ENCODE assay signal across 16 cellular contexts in the genomic region with DNA sequence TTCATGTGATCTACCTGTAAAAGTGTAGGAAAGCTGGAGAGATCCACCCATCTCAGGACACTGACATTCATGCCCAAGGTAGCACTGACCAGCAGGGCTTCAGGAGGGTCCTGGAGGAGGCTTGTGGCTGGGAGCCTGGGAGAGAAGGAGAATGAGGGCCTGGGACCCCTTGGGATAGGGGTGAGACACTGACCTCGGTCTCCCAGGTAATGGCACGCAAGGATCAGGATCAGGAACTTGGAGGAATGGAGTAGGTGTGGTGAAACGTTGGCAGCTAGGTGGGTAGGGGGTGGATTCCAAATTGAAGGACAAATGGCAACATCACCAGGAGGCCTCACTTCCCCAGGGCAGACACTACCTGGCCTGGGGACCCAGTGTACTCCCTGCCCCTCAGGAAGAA. TPM values are rescaled to one million over a fixed set of nuclear protein-coding genes. Genes with fewer than 3 reads are reported as not detected.
DNase-seq lines count a peak whose midpoint lies in the region; ATAC-seq and TF ChIP-seq lines count a peak whose summit lies in the region.
"Had no signal": no experiment of that assay in that cellular context is flagged by ENCODE, and none has a peak within 500 bp of the region (broad histone marks: within the 10 kb centered on the region; RNA-seq: fewer than 3 reads in every experiment).

No MANE protein-coding gene starts in this region.

- H3K4me1 Mint-ChIP-seq in WTC11: no peaks in the 10 kb centered on the region
- H3K4me1 Mint-ChIP-seq in osteocyte (ENCODE audit: unreplicated experiment): no peaks in the 10 kb centered on the region

- no peak overlapping the region for H3K27ac Mint-ChIP-seq in WTC11
- H3K27ac Mint-ChIP-seq in osteocyte (ENCODE audit: unreplicated experiment): no peak overlapping the region
- H3K27ac Mint-ChIP-seq: B cell; CD8-positive, alpha-beta T cell had no signal

- no peak overlapping the region for H3K4me3 Mint-ChIP-seq in WTC11
- H3K4me3 Mint-ChIP-seq in osteocyte (ENCODE audit: unreplicated experiment): no peak overlapping the region
- H3K4me3 Mint-ChIP-seq: B cell; CD8-positive, alpha-beta T cell; H9 had no signal

- TF ChIP-seq CTCF in heart left ventricle (IDR thresholded peaks at IDR 0.05) (no peak), WTC11 (IDR thresholded peaks at IDR 0.05) (no peak), osteocyte (IDR thresholded peaks at IDR 0.05) (no peak), testis (IDR thresholded peaks at IDR 0.05) (no peak)

- ATAC-seq in Right ventricle myocardium superior (ENCODE audit: poor library complexity) (no peak), heart left ventricle (no peak), WTC11 (no peak)
- ATAC-seq: CD8-positive, alpha-beta T cell; HepG2 had no signal

- CTCF ChIA-PET in WTC11 (lab: Charles Lee): interaction anchor here (1.0 kb wide), 1 partner anchor 39 kb away, joined by 3 read pairs; no protein-coding TSS in a partner anchor

- H3K27me3 Mint-ChIP-seq in WTC11 (ENCODE audit: low read depth) (peaks cover 5% of the 10 kb centered on the region), osteocyte (ENCODE audit: unreplicated experiment) (peaks cover 34% of the 10 kb centered on the region)

- DNase-seq in Right ventricle myocardium superior (peak; percentile 10), heart left ventricle (no peak), WTC11 (ENCODE audit: low spot score) (peak; percentile 2), osteocyte (ENCODE audit: extremely low spot score, unreplicated experiment) (peak; percentile 49), testis (no peak), cerebellar nuclear complex (lab: John Stamatoyannopoulos, UW) (no peak), ecto neural progenitor cell (ENCODE audit: low spot score) (no peak)
- DNase-seq: Calu3; CD8-positive, alpha-beta T cell; DMS79 treated with DMSO at 0.1 percent for 48 hours; GF-D8; GOT3; H9 had no signal

- H3K27me3 ChIP-seq in heart left ventricle (peaks cover 0 to 4% (median 0%) of the 10 kb centered on the region in 9 donors), testis (no peaks in the 10 kb centered on the region)

- no peak overlapping the region for H3K4me3 ChIP-seq in heart left ventricle
- no peak overlapping the region for H3K4me3 ChIP-seq in testis
- H3K4me3 ChIP-seq: BLaER1 treated with 17β-estradiol and CSF1 and Interleukin-3, amounts not matched to agents 10 nM and 100 nM had no signal

- no peak overlapping the region for H3K27ac ChIP-seq in heart left ventricle
- H3K27ac ChIP-seq in testis: no peak overlapping the region
- H3K27ac ChIP-seq: BLaER1 treated with 17β-estradiol and CSF1 and Interleukin-3, amounts not matched to agents 10 nM and 100 nM had no signal

- TF ChIP-seq POLR2A in heart left ventricle (IDR thresholded peaks at IDR 0.05): no peak
- no peak for TF ChIP-seq POLR2A in testis (IDR thresholded peaks at IDR 0.05)

- intact Hi-C loops in Right ventricle myocardium superior (cut with DNase I): no loop called here
- intact Hi-C loops in heart left ventricle (cut with DNase I): no loop called here
- intact Hi-C loops in testis (cut with DNase I; ENCODE audit: low total_unique reads): no loop called here

- H3K36me3 Mint-ChIP-seq in WTC11 (peaks cover 9% of the 10 kb centered on the region), osteocyte (ENCODE audit: unreplicated experiment) (no peaks in the 10 kb centered on the region)

- POLR2A ChIA-PET in WTC11 (lab: Charles Lee): no interaction called here

- H3K9me3 ChIP-seq in heart left ventricle (peaks cover 0 to 10% (median 3%) of the 10 kb centered on the region in 12 donors), testis (no peaks in the 10 kb centered on the region)

- 86 to 93% (median 89%) methylated on average over 3 of the region's 3 CpGs for WGBS in heart left ventricle, 4 donors
- WGBS in testis, 2 donors: 80 to 92% methylated on average over 3 of the region's 3 CpGs

- H3K9me3 Mint-ChIP-seq in WTC11 (peaks cover 24% of the 10 kb centered on the region), osteocyte (ENCODE audit: unreplicated experiment) (peaks cover 10% of the 10 kb centered on the region)

- H3K36me3 ChIP-seq in heart left ventricle (no peaks in the 10 kb centered on the region), testis (ENCODE audit: low read depth, missing control alignments) (no peaks in the 10 kb centered on the region)

- H3K4me1 ChIP-seq in heart left ventricle: peaks cover 0 to 1% (median 0%) of the 10 kb centered on the region in 12 donors
- H3K4me1 ChIP-seq in testis: no peaks in the 10 kb centered on the region

TF ChIP-seq in WTC11, 78 proteins besides CTCF, POLR2A, EP300 and RAD21 (continues in another document):
- TF ChIP-seq GABPB1 (CRISPR knock-in tag; IDR thresholded peaks at IDR 0.05) (no peak), ZNF219 (CRISPR knock-in tag; IDR thresholded peaks at IDR 0.05; ENCODE audit: borderline replicate concordance) (no peak), NFE2L1 (CRISPR knock-in tag; IDR thresholded peaks at IDR 0.05) (no peak), NR1H2 (CRISPR knock-in tag; IDR thresholded peaks at IDR 0.05) (no peak)
- TF ChIP-seq, protein P1, sequence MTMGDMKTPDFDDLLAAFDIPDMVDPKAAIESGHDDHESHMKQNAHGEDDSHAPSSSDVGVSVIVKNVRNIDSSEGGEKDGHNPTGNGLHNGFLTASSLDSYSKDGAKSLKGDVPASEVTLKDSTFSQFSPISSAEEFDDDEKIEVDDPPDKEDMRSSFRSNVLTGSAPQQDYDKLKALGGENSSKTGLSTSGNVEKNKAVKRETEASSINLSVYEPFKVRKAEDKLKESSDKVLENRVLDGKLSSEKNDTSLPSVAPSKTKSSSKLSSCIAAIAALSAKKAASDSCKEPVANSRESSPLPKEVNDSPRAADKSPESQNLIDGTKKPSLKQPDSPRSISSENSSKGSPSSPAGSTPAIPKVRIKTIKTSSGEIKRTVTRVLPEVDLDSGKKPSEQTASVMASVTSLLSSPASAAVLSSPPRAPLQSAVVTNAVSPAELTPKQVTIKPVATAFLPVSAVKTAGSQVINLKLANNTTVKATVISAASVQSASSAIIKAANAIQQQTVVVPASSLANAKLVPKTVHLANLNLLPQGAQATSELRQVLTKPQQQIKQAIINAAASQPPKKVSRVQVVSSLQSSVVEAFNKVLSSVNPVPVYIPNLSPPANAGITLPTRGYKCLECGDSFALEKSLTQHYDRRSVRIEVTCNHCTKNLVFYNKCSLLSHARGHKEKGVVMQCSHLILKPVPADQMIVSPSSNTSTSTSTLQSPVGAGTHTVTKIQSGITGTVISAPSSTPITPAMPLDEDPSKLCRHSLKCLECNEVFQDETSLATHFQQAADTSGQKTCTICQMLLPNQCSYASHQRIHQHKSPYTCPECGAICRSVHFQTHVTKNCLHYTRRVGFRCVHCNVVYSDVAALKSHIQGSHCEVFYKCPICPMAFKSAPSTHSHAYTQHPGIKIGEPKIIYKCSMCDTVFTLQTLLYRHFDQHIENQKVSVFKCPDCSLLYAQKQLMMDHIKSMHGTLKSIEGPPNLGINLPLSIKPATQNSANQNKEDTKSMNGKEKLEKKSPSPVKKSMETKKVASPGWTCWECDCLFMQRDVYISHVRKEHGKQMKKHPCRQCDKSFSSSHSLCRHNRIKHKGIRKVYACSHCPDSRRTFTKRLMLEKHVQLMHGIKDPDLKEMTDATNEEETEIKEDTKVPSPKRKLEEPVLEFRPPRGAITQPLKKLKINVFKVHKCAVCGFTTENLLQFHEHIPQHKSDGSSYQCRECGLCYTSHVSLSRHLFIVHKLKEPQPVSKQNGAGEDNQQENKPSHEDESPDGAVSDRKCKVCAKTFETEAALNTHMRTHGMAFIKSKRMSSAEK (CRISPR knock-in tag; IDR thresholded peaks at IDR 0.05; ENCODE audit: borderline replicate concordance): no peak
- TF ChIP-seq, protein P2, sequence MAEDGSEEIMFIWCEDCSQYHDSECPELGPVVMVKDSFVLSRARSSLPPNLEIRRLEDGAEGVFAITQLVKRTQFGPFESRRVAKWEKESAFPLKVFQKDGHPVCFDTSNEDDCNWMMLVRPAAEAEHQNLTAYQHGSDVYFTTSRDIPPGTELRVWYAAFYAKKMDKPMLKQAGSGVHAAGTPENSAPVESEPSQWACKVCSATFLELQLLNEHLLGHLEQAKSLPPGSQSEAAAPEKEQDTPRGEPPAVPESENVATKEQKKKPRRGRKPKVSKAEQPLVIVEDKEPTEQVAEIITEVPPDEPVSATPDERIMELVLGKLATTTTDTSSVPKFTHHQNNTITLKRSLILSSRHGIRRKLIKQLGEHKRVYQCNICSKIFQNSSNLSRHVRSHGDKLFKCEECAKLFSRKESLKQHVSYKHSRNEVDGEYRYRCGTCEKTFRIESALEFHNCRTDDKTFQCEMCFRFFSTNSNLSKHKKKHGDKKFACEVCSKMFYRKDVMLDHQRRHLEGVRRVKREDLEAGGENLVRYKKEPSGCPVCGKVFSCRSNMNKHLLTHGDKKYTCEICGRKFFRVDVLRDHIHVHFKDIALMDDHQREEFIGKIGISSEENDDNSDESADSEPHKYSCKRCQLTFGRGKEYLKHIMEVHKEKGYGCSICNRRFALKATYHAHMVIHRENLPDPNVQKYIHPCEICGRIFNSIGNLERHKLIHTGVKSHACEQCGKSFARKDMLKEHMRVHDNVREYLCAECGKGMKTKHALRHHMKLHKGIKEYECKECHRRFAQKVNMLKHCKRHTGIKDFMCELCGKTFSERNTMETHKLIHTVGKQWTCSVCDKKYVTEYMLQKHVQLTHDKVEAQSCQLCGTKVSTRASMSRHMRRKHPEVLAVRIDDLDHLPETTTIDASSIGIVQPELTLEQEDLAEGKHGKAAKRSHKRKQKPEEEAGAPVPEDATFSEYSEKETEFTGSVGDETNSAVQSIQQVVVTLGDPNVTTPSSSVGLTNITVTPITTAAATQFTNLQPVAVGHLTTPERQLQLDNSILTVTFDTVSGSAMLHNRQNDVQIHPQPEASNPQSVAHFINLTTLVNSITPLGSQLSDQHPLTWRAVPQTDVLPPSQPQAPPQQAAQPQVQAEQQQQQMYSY (CRISPR knock-in tag; IDR thresholded peaks at IDR 0.05): no peak

RNA-seq across cellular contexts. Expression of a gene that starts 12.4 kb away (rescaled TPM):
- total RNA-seq in Right ventricle myocardium superior (15.8 TPM), heart left ventricle (10 to 100 TPM in 8 of 9 donors, 1 to 10 TPM in 1; 8.4 to 18.4 (median 14.6) TPM), WTC11 (2021) (21.0 to 24.7 TPM (median 24.2 TPM) in 3 replicates), osteocyte (32.5 and 35.6 TPM in 2 replicates), testis (10 to 100 TPM; 39.0 to 68.2 TPM)
- polyA plus RNA-seq in heart left ventricle (10 to 100 TPM; 11.7 to 12.7 TPM), testis (ENCODE audit: insufficient read depth, low read depth, low replicate concordance) (25.0 TPM)

RNA-seq across cellular contexts. Expression of a gene that starts 31.5 kb away (rescaled TPM):
- total RNA-seq in Right ventricle myocardium superior: 0.54 TPM
- under 1 TPM in 7 of 9 donors, not detected in 2; 0.30 to 0.93 (median 0.45) TPM for total RNA-seq in heart left ventricle
- polyA plus RNA-seq in heart left ventricle: under 1 TPM; 0.33 to 0.34 TPM
- 0.98 to 1.1 TPM (median 0.99 TPM) in 3 replicates for total RNA-seq in WTC11 (2021)
- total RNA-seq in osteocyte: 0.83 and 1.1 TPM in 2 replicates
- 10 to 100 TPM; 10.1 to 10.3 TPM for total RNA-seq in testis
- polyA plus RNA-seq in testis (ENCODE audit: insufficient read depth, low read depth, low replicate concordance): 3.6 TPM

Comparison
In these comparisons a context has a peak if more than half of its experiments do, and no peak if none do; other contexts are left out.
1. DNase-seq: peak in Right ventricle myocardium superior (single experiment), WTC11 (single experiment) and osteocyte (single experiment); none in heart left ventricle (0 of 5), testis (single experiment), cerebellar nuclear complex (0 of 2) and ecto neural progenitor cell (single experiment).